Comparison of ENCODE assay signal across 1 cellular context in the genomic region with DNA sequence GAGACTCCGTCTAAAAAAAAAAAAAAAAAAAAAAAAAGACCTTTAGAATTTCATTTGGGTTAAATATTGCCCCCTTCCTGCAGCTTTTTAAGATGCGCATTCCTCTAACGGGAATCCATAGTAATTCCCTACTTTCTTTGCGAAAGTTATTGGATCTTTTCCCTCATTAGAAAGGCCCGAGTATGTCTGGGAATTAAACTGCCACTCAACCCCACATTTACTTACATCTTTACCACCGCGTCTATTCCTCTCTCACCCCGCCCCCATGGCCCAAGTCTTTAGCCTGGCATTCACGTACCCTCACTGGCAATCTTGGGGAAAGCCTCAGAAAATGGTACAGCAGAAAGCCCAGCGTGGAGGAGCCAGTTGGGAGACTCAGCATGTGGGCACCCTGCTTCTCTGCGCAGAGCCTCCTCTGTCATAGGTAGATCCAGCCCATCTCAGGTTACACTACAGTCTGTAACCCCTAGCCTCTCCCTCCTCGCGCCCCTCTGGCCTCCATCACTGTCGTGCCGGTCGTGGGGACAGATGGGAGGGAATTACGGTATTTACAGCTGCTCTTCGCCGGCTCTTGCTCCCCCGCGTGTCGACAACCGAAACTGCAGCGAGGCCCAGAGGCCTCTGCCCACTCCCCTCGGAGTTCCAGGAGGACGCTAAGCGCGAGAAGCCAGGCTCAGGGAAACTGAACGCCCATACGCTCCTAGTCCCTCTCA.
TF ChIP-seq lines count a peak whose summit lies in the region.

No MANE protein-coding gene starts in this region.

TF ChIP-seq in H1, 55 proteins besides CTCF, POLR2A, EP300 and RAD21 (continued from another document):
- TF ChIP-seq TAF1 (IDR thresholded peaks at IDR 0.05; ENCODE audit: low read depth, low read length) (peak; percentile 55; the same call in 1 of the 2 replicates), CBX8 (IDR thresholded peaks at IDR 0.05; ENCODE audit: borderline replicate concordance, low read depth, low read length) (no peak), YY1 (IDR thresholded peaks at IDR 0.05; ENCODE audit: low read depth, low read length) (peak; percentile 81; the same call in 1 of the 2 replicates), CREB1 (IDR thresholded peaks at IDR 0.05) (peak; percentile 57; the same call in 1 of the 2 replicates), CTBP2 (IDR thresholded peaks at IDR 0.05; ENCODE audit: borderline replicate concordance, insufficient read depth, insufficient read length, low read length) (peak; percentile 49), ASH2L (IDR thresholded peaks at IDR 0.05; ENCODE audit: low read length) (peak; percentile 58), ATF3 (IDR thresholded peaks at IDR 0.05; ENCODE audit: insufficient read depth, low read depth, low read length) (no peak), HDAC2 (IDR thresholded peaks at IDR 0.05; ENCODE audit: borderline replicate concordance in 1 of 2, low read depth in 2 of 2, low read length in 2 of 2) (peak; percentile 39 to 70; a peak in 2 of 4 replicates), HDAC6 (IDR thresholded peaks at IDR 0.05; ENCODE audit: low read depth, low read length) (no peak), RBBP5 (IDR thresholded peaks at IDR 0.05; ENCODE audit: borderline replicate concordance, low read depth, low read length) (no peak; the same call in 1 of the 2 replicates), SIN3A (conservative IDR thresholded peaks at IDR 0.05 in 1 of 2, IDR thresholded peaks at IDR 0.05 in 1 of 2; ENCODE audit: low read depth in 1 of 2, low read length in 2 of 2) (no peak; a peak in 1 of 4 replicates), GABPA (IDR thresholded peaks at IDR 0.05; ENCODE audit: borderline replicate concordance, insufficient read depth, low read length) (no peak), NANOG (IDR thresholded peaks at IDR 0.05; ENCODE audit: insufficient read depth, low read depth, low read length, poor library complexity, severe bottlenecking) (no peak), TAF7 (optimal IDR thresholded peaks at IDR 0.05; ENCODE audit: borderline replicate concordance, low read depth, low read length) (no peak), TCF12 (IDR thresholded peaks at IDR 0.05; ENCODE audit: low read depth, low read length) (peak; percentile 65; the same call in 1 of the 2 replicates), EZH2 (IDR thresholded peaks at IDR 0.05; ENCODE audit: low read depth, low read length, severe bottlenecking) (no peak), SP2 (IDR thresholded peaks at IDR 0.05; ENCODE audit: low read length) (no peak), PHF8 (conservative IDR thresholded peaks at IDR 0.05; ENCODE audit: low read depth, low read length) (no peak), EGR1 (IDR thresholded peaks at IDR 0.05; ENCODE audit: borderline replicate concordance, low read depth, low read length) (no peak), ZNF274 (IDR thresholded peaks at IDR 0.05; ENCODE audit: borderline replicate concordance, extremely low read depth, low read length) (no peak), RXRA (IDR thresholded peaks at IDR 0.05; ENCODE audit: insufficient read depth, low read depth, low read length) (no peak), CEBPB (IDR thresholded peaks at IDR 0.05; ENCODE audit: low read depth, low read length) (no peak), TEAD4 (IDR thresholded peaks at IDR 0.05; ENCODE audit: low read depth, low read length) (peak; percentile 20; the same call in 1 of the 2 replicates), SRF (IDR thresholded peaks at IDR 0.05; ENCODE audit: low read depth, low read length) (no peak), CBX5 (IDR thresholded peaks at IDR 0.05; ENCODE audit: low read depth, low read length) (no peak), FOSL1 (IDR thresholded peaks at IDR 0.05; ENCODE audit: insufficient read depth, low read depth, low read length) (no peak), POU5F1 (IDR thresholded peaks at IDR 0.05; ENCODE audit: low read depth, low read length) (no peak), BCL11A (IDR thresholded peaks at IDR 0.05; ENCODE audit: low read depth in 2 of 2, low read length in 2 of 2) (no peak), KDM1A (IDR thresholded peaks at IDR 0.05; ENCODE audit: borderline replicate concordance, low read length) (no peak), POLR2AphosphoS5 (IDR thresholded peaks at IDR 0.05; ENCODE audit: low read depth, low read length) (0 out of 2 replicates have a peak, but pooled peaks have one; percentile 20), SIX5 (IDR thresholded peaks at IDR 0.05; ENCODE audit: low read depth, low read length) (peak; percentile 15; the same call in 1 of the 2 replicates)
- TF ChIP-seq, protein P1, sequence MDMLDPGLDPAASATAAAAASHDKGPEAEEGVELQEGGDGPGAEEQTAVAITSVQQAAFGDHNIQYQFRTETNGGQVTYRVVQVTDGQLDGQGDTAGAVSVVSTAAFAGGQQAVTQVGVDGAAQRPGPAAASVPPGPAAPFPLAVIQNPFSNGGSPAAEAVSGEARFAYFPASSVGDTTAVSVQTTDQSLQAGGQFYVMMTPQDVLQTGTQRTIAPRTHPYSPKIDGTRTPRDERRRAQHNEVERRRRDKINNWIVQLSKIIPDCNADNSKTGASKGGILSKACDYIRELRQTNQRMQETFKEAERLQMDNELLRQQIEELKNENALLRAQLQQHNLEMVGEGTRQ (IDR thresholded peaks at IDR 0.05; ENCODE audit: low read length): no peak
- TF ChIP-seq, protein P2, sequence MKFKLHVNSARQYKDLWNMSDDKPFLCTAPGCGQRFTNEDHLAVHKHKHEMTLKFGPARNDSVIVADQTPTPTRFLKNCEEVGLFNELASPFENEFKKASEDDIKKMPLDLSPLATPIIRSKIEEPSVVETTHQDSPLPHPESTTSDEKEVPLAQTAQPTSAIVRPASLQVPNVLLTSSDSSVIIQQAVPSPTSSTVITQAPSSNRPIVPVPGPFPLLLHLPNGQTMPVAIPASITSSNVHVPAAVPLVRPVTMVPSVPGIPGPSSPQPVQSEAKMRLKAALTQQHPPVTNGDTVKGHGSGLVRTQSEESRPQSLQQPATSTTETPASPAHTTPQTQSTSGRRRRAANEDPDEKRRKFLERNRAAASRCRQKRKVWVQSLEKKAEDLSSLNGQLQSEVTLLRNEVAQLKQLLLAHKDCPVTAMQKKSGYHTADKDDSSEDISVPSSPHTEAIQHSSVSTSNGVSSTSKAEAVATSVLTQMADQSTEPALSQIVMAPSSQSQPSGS (IDR thresholded peaks at IDR 0.05; ENCODE audit: low read length): peak; percentile 39; the same call in 1 of the 2 replicates
- TF ChIP-seq, protein P3, sequence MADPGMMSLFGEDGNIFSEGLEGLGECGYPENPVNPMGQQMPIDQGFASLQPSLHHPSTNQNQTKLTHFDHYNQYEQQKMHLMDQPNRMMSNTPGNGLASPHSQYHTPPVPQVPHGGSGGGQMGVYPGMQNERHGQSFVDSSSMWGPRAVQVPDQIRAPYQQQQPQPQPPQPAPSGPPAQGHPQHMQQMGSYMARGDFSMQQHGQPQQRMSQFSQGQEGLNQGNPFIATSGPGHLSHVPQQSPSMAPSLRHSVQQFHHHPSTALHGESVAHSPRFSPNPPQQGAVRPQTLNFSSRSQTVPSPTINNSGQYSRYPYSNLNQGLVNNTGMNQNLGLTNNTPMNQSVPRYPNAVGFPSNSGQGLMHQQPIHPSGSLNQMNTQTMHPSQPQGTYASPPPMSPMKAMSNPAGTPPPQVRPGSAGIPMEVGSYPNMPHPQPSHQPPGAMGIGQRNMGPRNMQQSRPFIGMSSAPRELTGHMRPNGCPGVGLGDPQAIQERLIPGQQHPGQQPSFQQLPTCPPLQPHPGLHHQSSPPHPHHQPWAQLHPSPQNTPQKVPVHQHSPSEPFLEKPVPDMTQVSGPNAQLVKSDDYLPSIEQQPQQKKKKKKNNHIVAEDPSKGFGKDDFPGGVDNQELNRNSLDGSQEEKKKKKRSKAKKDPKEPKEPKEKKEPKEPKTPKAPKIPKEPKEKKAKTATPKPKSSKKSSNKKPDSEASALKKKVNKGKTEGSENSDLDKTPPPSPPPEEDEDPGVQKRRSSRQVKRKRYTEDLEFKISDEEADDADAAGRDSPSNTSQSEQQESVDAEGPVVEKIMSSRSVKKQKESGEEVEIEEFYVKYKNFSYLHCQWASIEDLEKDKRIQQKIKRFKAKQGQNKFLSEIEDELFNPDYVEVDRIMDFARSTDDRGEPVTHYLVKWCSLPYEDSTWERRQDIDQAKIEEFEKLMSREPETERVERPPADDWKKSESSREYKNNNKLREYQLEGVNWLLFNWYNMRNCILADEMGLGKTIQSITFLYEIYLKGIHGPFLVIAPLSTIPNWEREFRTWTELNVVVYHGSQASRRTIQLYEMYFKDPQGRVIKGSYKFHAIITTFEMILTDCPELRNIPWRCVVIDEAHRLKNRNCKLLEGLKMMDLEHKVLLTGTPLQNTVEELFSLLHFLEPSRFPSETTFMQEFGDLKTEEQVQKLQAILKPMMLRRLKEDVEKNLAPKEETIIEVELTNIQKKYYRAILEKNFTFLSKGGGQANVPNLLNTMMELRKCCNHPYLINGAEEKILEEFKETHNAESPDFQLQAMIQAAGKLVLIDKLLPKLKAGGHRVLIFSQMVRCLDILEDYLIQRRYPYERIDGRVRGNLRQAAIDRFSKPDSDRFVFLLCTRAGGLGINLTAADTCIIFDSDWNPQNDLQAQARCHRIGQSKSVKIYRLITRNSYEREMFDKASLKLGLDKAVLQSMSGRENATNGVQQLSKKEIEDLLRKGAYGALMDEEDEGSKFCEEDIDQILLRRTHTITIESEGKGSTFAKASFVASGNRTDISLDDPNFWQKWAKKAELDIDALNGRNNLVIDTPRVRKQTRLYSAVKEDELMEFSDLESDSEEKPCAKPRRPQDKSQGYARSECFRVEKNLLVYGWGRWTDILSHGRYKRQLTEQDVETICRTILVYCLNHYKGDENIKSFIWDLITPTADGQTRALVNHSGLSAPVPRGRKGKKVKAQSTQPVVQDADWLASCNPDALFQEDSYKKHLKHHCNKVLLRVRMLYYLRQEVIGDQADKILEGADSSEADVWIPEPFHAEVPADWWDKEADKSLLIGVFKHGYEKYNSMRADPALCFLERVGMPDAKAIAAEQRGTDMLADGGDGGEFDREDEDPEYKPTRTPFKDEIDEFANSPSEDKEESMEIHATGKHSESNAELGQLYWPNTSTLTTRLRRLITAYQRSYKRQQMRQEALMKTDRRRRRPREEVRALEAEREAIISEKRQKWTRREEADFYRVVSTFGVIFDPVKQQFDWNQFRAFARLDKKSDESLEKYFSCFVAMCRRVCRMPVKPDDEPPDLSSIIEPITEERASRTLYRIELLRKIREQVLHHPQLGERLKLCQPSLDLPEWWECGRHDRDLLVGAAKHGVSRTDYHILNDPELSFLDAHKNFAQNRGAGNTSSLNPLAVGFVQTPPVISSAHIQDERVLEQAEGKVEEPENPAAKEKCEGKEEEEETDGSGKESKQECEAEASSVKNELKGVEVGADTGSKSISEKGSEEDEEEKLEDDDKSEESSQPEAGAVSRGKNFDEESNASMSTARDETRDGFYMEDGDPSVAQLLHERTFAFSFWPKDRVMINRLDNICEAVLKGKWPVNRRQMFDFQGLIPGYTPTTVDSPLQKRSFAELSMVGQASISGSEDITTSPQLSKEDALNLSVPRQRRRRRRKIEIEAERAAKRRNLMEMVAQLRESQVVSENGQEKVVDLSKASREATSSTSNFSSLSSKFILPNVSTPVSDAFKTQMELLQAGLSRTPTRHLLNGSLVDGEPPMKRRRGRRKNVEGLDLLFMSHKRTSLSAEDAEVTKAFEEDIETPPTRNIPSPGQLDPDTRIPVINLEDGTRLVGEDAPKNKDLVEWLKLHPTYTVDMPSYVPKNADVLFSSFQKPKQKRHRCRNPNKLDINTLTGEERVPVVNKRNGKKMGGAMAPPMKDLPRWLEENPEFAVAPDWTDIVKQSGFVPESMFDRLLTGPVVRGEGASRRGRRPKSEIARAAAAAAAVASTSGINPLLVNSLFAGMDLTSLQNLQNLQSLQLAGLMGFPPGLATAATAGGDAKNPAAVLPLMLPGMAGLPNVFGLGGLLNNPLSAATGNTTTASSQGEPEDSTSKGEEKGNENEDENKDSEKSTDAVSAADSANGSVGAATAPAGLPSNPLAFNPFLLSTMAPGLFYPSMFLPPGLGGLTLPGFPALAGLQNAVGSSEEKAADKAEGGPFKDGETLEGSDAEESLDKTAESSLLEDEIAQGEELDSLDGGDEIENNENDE (IDR thresholded peaks at IDR 0.05; ENCODE audit: insufficient replicate concordance, low read length): peak; percentile 88
- TF ChIP-seq, protein P4, sequence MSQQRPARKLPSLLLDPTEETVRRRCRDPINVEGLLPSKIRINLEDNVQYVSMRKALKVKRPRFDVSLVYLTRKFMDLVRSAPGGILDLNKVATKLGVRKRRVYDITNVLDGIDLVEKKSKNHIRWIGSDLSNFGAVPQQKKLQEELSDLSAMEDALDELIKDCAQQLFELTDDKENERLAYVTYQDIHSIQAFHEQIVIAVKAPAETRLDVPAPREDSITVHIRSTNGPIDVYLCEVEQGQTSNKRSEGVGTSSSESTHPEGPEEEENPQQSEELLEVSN (IDR thresholded peaks at IDR 0.05): peak; percentile 66
TF ChIP-seq in H1: peak in this region for 19.
